16 cellular contexts compared by ENCODE assay signal in genomic region chr10:6729071-6729773, GRCh38.
A peak's percentile ranks its signal among the peaks of the same experiment; 100 is the strongest.
DNase-seq lines count a peak whose midpoint lies in the region; ATAC-seq, FAIRE-seq and TF ChIP-seq lines count a peak whose summit lies in the region.
"Had no signal": no experiment of that assay in that cellular context is flagged by ENCODE, and none has a peak within 500 bp of the region (broad histone marks: within the 10 kb centered on the region; RNA-seq: fewer than 3 reads in every experiment).

No MANE protein-coding gene starts in this region.

- H3K4me3 Mint-ChIP-seq in Calu3 (ENCODE audit: low read depth, unreplicated experiment): peak overlapping the region; percentile 58
- H3K4me3 Mint-ChIP-seq: CD4-positive, CD25-positive, alpha-beta regulatory T cell; central memory CD8-positive, alpha-beta T cell had no signal

- H3K27ac Mint-ChIP-seq in Calu3 (ENCODE audit: unreplicated experiment): peak overlapping the region; percentile 87
- H3K27ac Mint-ChIP-seq: CD4-positive, CD25-positive, alpha-beta regulatory T cell had no signal

- H3K9me3 Mint-ChIP-seq in Calu3 (ENCODE audit: low read depth, unreplicated experiment): no peaks in the 10 kb centered on the region
- H3K9me3 Mint-ChIP-seq: central memory CD8-positive, alpha-beta T cell had no signal

- H3K27ac ChIP-seq in endothelial cell of umbilical vein (ENCODE audit: insufficient read depth, low read depth, low read length) (peak overlapping the region; percentile 46), coronary artery (no peak overlapping the region)

- no peaks in the 10 kb centered on the region for H3K27me3 ChIP-seq in endothelial cell of umbilical vein (ENCODE audit: control insufficient read depth in 2 of 2, insufficient read depth in 2 of 2, low read length in 2 of 2)

- dilution Hi-C loops in endothelial cell of umbilical vein (cut with MboI; ENCODE audit: extremely low pct_ligation_motif_present, low sequenced_read_pairs): no loop called here

- peaks cover 64% of the 10 kb centered on the region for H3K4me1 Mint-ChIP-seq in Calu3 (ENCODE audit: low read depth, unreplicated experiment)
- H3K4me1 Mint-ChIP-seq: CD4-positive, CD25-positive, alpha-beta regulatory T cell; central memory CD8-positive, alpha-beta T cell had no signal

- H3K9me1 ChIP-seq in endothelial cell of umbilical vein (replicated peaks; ENCODE audit: control insufficient read depth, extremely low read depth, insufficient read depth, low read length): no peaks in the 10 kb centered on the region

- no peaks in the 10 kb centered on the region for H3K79me2 ChIP-seq in endothelial cell of umbilical vein (ENCODE audit: control insufficient read depth, insufficient read depth, low read length)

- peaks cover 24% of the 10 kb centered on the region for H3K4me1 ChIP-seq in endothelial cell of umbilical vein (ENCODE audit: control insufficient read depth, extremely low read depth, insufficient read depth, low read length)
- H3K4me1 ChIP-seq: sigmoid colon had no signal

- ATAC-seq in GM19351 (IDR thresholded peaks at IDR 0.05; ENCODE audit: unreplicated experiment) (no peak), GM21390 (IDR thresholded peaks at IDR 0.05; ENCODE audit: unreplicated experiment) (no peak)

- H3K4me3 ChIP-seq in endothelial cell of umbilical vein (replicated peaks in 1 of 3; ENCODE audit: insufficient read depth in 1 of 3, low read depth in 1 of 3, low read length in 3 of 3) (no peak overlapping the region), coronary artery (no peak overlapping the region)
- H3K4me3 ChIP-seq: sigmoid colon had no signal

- TF ChIP-seq CTCF in Calu3 (IDR thresholded peaks at IDR 0.05; ENCODE audit: unreplicated experiment) (no peak), endothelial cell of umbilical vein (IDR thresholded peaks at IDR 0.05; ENCODE audit: extremely low read depth in 1 of 2, insufficient read depth in 1 of 2, low read depth in 1 of 2, low read length in 2 of 2) (no peak), coronary artery (IDR thresholded peaks at IDR 0.05) (no peak)

- peaks cover 5% of the 10 kb centered on the region for H3K36me3 Mint-ChIP-seq in Calu3 (ENCODE audit: insufficient read depth, unreplicated experiment)
- H3K36me3 Mint-ChIP-seq: CD4-positive, CD25-positive, alpha-beta regulatory T cell had no signal

- H3K27me3 Mint-ChIP-seq in Calu3 (ENCODE audit: unreplicated experiment): no peaks in the 10 kb centered on the region

- no peaks in the 10 kb centered on the region for H3K36me3 ChIP-seq in endothelial cell of umbilical vein (ENCODE audit: control insufficient read depth in 2 of 2, extremely low read depth in 1 of 2, insufficient read depth in 2 of 2, low read length in 2 of 2)
- H3K36me3 ChIP-seq: sigmoid colon had no signal

- FAIRE-seq in endothelial cell of umbilical vein (lab: Jason Lieb, UNC): peak; percentile 57

- peak overlapping the region; percentile 49 for H3K4me2 ChIP-seq in endothelial cell of umbilical vein (ENCODE audit: insufficient read depth, low read length)

- H4K20me1 ChIP-seq in endothelial cell of umbilical vein (replicated peaks; ENCODE audit: control insufficient read depth, extremely low read depth, insufficient read depth, low read length): no peaks in the 10 kb centered on the region

- CTCF ChIA-PET in Calu3 (lab: Charles Lee): interaction anchor here (1.1 kb wide), 1 partner anchor 19 kb away, joined by 8 read pairs; no protein-coding TSS in a partner anchor
- CTCF ChIA-PET in endothelial cell of umbilical vein (lab: Charles Lee): interaction anchor here (1.7 to 3.5 kb wide), 2 partner anchors 8 to 57 kb away, joined by 10 to 47 read pairs; no protein-coding TSS in a partner anchor

- BruUV-seq in Calu3 (replicated peaks; lab: Mats Ljungman, UMichigan): TSS peak; percentile 79
- BruUV-seq in endothelial cell of umbilical vein (replicated peaks; lab: Mats Ljungman, UMichigan): no TSS peak

- no peaks in the 10 kb centered on the region for H3K9me3 ChIP-seq in endothelial cell of umbilical vein (replicated peaks; ENCODE audit: control insufficient read depth, insufficient read depth, low read length)
- H3K9me3 ChIP-seq: sigmoid colon had no signal

- DNase-seq in Calu3: peak; percentile 51
- DNase-seq in LHCN-M2 (ENCODE audit: low read depth): peak; percentile 19
- DNase-seq in endothelial cell of umbilical vein (ENCODE audit: low read depth, low spot score): peak; percentile 31
- peak; percentile 39 for DNase-seq in myocyte (ENCODE audit: low read depth)
- DNase-seq in coronary artery (ENCODE audit: low spot score): no peak
- no peak for DNase-seq in activated T-cell treated with anti-CD3 and anti-CD28 coated beads, Interleukin-2, amount 50 U/mL, for 48 hours
- DNase-seq: activated CD4-positive, alpha-beta T cell treated with anti-CD3 and anti-CD28 coated beads, Interleukin-2, amount 50 U/mL, for 1 hour; activated effector memory CD4-positive, alpha-beta T cell treated with Interleukin-2 at 50 U/mL for 16 hours; CD4-positive, CD25-positive, alpha-beta regulatory T cell; islet precursor cell; RPMI8226; sigmoid colon; substantia nigra had no signal

- no peak overlapping the region for H2AFZ ChIP-seq in endothelial cell of umbilical vein (ENCODE audit: low read depth, low read length)

- peak; percentile 2 for TF ChIP-seq POLR2A in endothelial cell of umbilical vein (IDR thresholded peaks at IDR 0.05; ENCODE audit: low read depth, low read length)

- POLR2A ChIA-PET in endothelial cell of umbilical vein (lab: Charles Lee): no interaction called here

- intact Hi-C loops in Calu3 (cut with micrococcal nuclease; ENCODE audit: unreplicated experiment) (no loop called here), endothelial cell of umbilical vein (cut with micrococcal nuclease) (loop anchor here (10.0 kb wide), 2 partner anchors 644 to 754 kb away; partner anchors contain the start of genes IL15RA and RBM17)

- H3K9ac ChIP-seq in endothelial cell of umbilical vein (replicated peaks; ENCODE audit: extremely low read depth, insufficient read depth, low read length): peak overlapping the region; percentile 30

TF ChIP-seq in endothelial cell of umbilical vein, 7 proteins besides CTCF, POLR2A, EP300 and RAD21:
- TF ChIP-seq, protein P1, sequence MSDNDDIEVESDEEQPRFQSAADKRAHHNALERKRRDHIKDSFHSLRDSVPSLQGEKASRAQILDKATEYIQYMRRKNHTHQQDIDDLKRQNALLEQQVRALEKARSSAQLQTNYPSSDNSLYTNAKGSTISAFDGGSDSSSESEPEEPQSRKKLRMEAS (IDR thresholded peaks at IDR 0.05; ENCODE audit: insufficient read depth, insufficient read length): no peak
- TF ChIP-seq GATA2 (IDR thresholded peaks at IDR 0.05; ENCODE audit: insufficient read depth, insufficient read length, low read depth, low read length) (no peak), EZH2 (IDR thresholded peaks at IDR 0.05; ENCODE audit: borderline replicate concordance, low read depth, low read length, severe bottlenecking) (no peak), JUN (IDR thresholded peaks at IDR 0.05; ENCODE audit: borderline replicate concordance, insufficient read depth, insufficient read length, low read depth) (no peak), POLR2AphosphoS5 (IDR thresholded peaks at IDR 0.05; ENCODE audit: insufficient read depth, low read depth, low read length) (no peak), MYC (IDR thresholded peaks at IDR 0.05; ENCODE audit: low read depth, low read length) (no peak), FOS (IDR thresholded peaks at IDR 0.05; ENCODE audit: borderline replicate concordance, insufficient read depth, low read length) (no peak)

Comparison
In these comparisons a context has a peak if more than half of its experiments do, and no peak if none do; other contexts are left out.
1. DNase-seq: peak in Calu3 (single experiment), LHCN-M2 (single experiment), endothelial cell of umbilical vein (single experiment) and myocyte (single experiment); none in coronary artery (single experiment) and activated T-cell treated with anti-CD3 and anti-CD28 coated beads, Interleukin-2, amount 50 U/mL, for 48 hours (0 of 2).